Comparison of ENCODE assay signal across 8 cellular contexts in genomic region chr17:28576758-28577465, GRCh38. TPM values are rescaled to one million over a fixed set of nuclear protein-coding genes. Genes with fewer than 3 reads are reported as not detected.
DNase-seq lines count a peak whose midpoint lies in the region; ATAC-seq lines count a peak whose summit lies in the region.

TSS of gene ALDOC (minus strand) at chr17:28576895. CDS start at chr17:28575532, 1,363 bp downstream.

- no peak within 1 kb of the TSS for H3K4me3 ChIP-seq in SJCRH30

- peaks cover 46% of the 10 kb centered on the region for H3K36me3 ChIP-seq in SJCRH30

- peaks cover 5% of the 10 kb centered on the region; the same call in 1 of the 2 replicates for H3K4me1 ChIP-seq in SJCRH30

- no peak within 1 kb of the TSS for H3K27ac ChIP-seq in SJCRH30

- DNase-seq in DMS53 treated with DMSO at 0.1 percent for 48 hours (lab: John Stamatoyannopoulos, UW; ENCODE audit: unreplicated experiment) (peak; percentile 78), LHCN-M2 (ENCODE audit: low read depth) (peak; percentile 82), SJCRH30 (peak; percentile 75 to 86), germinal center (ENCODE audit: low spot score) (peak; percentile 99), occipital lobe (lab: John Stamatoyannopoulos, UW) (peak; percentile 95), superior temporal gyrus (ENCODE audit: extremely low spot score) (peak; percentile 96)
- DNase-seq in activated naive CD4-positive, alpha-beta T cell treated with Interleukin-2 at 50 U/mL for 16 hours = peak; percentile 98

- H3K27me3 ChIP-seq in SJCRH30 = no peaks in the 10 kb centered on the region

- ATAC-seq in GM21717 (IDR thresholded peaks at IDR 0.05; ENCODE audit: unreplicated experiment) = peak; percentile 69

- no peaks in the 10 kb centered on the region for H3K9me3 ChIP-seq in SJCRH30 (replicated peaks)

RNA-seq across cellular contexts. Expression of gene ALDOC, which starts in this region (rescaled TPM):
- total RNA-seq in LHCN-M2 (2014; rRNA removed) (38.5 and 47.4 TPM in 2 replicates), occipital lobe (78.1 TPM)
- polyA plus RNA-seq in LHCN-M2 (2012) = 27.0 TPM
- total RNA-seq in SJCRH30 (2014; rRNA removed; shearing (Covaris generic)) = 0.18 and 0.47 TPM in 2 replicates

Comparison
In these comparisons a context has a peak if more than half of its experiments do, and no peak if none do; other contexts are left out.
1. RNA of gene ALDOC (total RNA-seq): 78.1 TPM in occipital lobe (single experiment) and 38.5 to 47.4 TPM in LHCN-M2; 0.18 to 0.47 TPM in SJCRH30; every median in the first group is over 10 times any median in the second.
2. Peak in DNase-seq in SJCRH30; RNA of the gene not detected or under 1 TPM.
3. Peak in every context shown above with its lines, with median percentiles within 50 percentile points of each other: DNase-seq.